Comparison of ENCODE assay signal across 1 cellular context in the genomic region with DNA sequence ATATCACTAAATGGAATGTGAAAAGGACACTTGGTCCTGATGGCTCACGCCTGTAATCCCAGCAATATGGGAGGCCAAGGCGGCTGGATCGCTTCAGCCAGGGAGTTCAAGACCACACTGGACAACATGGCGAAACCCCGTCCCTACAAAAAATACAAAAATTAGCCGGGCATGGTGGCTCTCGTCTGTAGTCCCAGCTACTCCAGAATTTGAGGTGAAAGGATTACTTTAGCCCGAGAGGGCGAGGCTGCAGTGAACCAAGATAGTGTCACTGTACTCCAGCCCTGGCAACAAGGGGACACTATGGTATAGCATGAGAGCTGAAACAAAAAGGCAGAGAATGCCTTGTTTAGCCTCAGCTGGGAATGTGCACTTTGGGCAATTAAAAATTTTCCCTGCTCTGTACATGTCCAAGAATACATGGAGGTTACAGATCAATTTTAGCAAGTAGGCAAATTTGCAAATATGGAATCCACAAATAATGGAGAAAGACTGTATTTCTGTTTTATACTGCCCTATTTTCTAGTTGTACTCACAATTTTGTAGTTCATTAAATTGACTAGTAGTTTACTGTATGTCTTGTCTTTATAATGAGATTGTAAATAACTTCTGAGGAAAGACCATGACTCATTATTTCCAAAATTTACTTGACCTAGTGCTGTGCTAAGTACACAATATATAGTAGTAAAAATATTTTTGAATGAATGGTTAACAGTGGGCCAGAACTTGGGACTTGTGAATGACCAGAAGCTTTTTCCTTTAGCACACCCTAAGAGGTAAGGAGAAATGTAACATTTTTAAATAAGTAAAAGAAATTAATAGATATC.
TF ChIP-seq lines count a peak whose summit lies in the region.

No MANE protein-coding gene starts in this region.

TF ChIP-seq in K562, 482 proteins besides CTCF, POLR2A, EP300 and RAD21 (continued from another document and continues in another):
- TF ChIP-seq MCM3 (IDR thresholded peaks at IDR 0.05) (no peak), RFX1 (IDR thresholded peaks at IDR 0.05) (no peak), COPS2 (conservative IDR thresholded peaks at IDR 0.05) (no peak), HIVEP1 (CRISPR knock-in tag; IDR thresholded peaks at IDR 0.05) (no peak), TAF15 (IDR thresholded peaks at IDR 0.05; ENCODE audit: low read depth, low read length) (no peak), FOXA3 (CRISPR knock-in tag; conservative IDR thresholded peaks at IDR 0.05 in 1 of 2, IDR thresholded peaks at IDR 0.05 in 1 of 2) (0 out of 4 replicates have a peak, but pooled peaks of 1 of the 2 experiments have one; percentile 7), CREBBP (IDR thresholded peaks at IDR 0.05; ENCODE audit: low read depth, low read length) (no peak), NR3C1 (CRISPR knock-in tag; IDR thresholded peaks at IDR 0.05) (no peak), ELF1 (tag; IDR thresholded peaks at IDR 0.05) (no peak), TCF7 (IDR thresholded peaks at IDR 0.05; ENCODE audit: borderline replicate concordance) (no peak), FOXM1 (IDR thresholded peaks at IDR 0.05; ENCODE audit: low read depth) (no peak), FOXM1 (CRISPR knock-in tag; IDR thresholded peaks at IDR 0.05; ENCODE audit: low read depth) (no peak), ZNF354B (CRISPR knock-in tag; IDR thresholded peaks at IDR 0.05) (no peak), TBL1XR1 (IDR thresholded peaks at IDR 0.05; ENCODE audit: low read length in 2 of 2) (no peak), ZFP30 (CRISPR knock-in tag; IDR thresholded peaks at IDR 0.05; ENCODE audit: borderline replicate concordance) (no peak), C11orf30 (IDR thresholded peaks at IDR 0.05; ENCODE audit: low read depth) (peak; percentile 73; the same call in 1 of the 2 replicates), NUFIP1 (IDR thresholded peaks at IDR 0.05; ENCODE audit: partially characterized antibody) (no peak), ZNF668 (CRISPR knock-in tag; IDR thresholded peaks at IDR 0.05) (0 out of 2 replicates have a peak, but pooled peaks have one; percentile 11), NFYB (IDR thresholded peaks at IDR 0.05; ENCODE audit: extremely low read depth, insufficient read length) (no peak), NRF1 (conservative IDR thresholded peaks at IDR 0.05 in 1 of 2, IDR thresholded peaks at IDR 0.05 in 1 of 2) (no peak), POLR2AphosphoS2 (IDR thresholded peaks at IDR 0.05; ENCODE audit: low read length) (no peak), OTX1 (CRISPR knock-in tag; IDR thresholded peaks at IDR 0.05) (no peak), RAD51 (IDR thresholded peaks at IDR 0.05; ENCODE audit: borderline replicate concordance, low read depth) (no peak), CEBPB (tag; IDR thresholded peaks at IDR 0.05) (0 out of 2 replicates have a peak, but pooled peaks have one; percentile 6), EZH2 (IDR thresholded peaks at IDR 0.05; ENCODE audit: borderline replicate concordance, low read depth, low read length) (no peak), HNRNPH1 (optimal IDR thresholded peaks at IDR 0.05; ENCODE audit: low read depth, low read length) (no peak), ZNF347 (CRISPR knock-in tag; IDR thresholded peaks at IDR 0.05; ENCODE audit: low read depth) (no peak), RBM39 (optimal IDR thresholded peaks at IDR 0.05; ENCODE audit: low read depth, low read length) (no peak), PHB (CRISPR knock-in tag; IDR thresholded peaks at IDR 0.05) (no peak), SMARCE1 (IDR thresholded peaks at IDR 0.05) (no peak), RBFOX2 (IDR thresholded peaks at IDR 0.05; ENCODE audit: low read depth, low read length) (no peak), KLF6 (CRISPR knock-in tag; IDR thresholded peaks at IDR 0.05; ENCODE audit: borderline replicate concordance) (no peak), CBX1 (IDR thresholded peaks at IDR 0.05; ENCODE audit: low read depth) (no peak), ZNF589 (CRISPR knock-in tag; IDR thresholded peaks at IDR 0.05; ENCODE audit: low read depth) (no peak), SMAD1 (IDR thresholded peaks at IDR 0.05; ENCODE audit: low read depth, low read length, partially characterized antibody) (no peak)
- TF ChIP-seq, protein P1, sequence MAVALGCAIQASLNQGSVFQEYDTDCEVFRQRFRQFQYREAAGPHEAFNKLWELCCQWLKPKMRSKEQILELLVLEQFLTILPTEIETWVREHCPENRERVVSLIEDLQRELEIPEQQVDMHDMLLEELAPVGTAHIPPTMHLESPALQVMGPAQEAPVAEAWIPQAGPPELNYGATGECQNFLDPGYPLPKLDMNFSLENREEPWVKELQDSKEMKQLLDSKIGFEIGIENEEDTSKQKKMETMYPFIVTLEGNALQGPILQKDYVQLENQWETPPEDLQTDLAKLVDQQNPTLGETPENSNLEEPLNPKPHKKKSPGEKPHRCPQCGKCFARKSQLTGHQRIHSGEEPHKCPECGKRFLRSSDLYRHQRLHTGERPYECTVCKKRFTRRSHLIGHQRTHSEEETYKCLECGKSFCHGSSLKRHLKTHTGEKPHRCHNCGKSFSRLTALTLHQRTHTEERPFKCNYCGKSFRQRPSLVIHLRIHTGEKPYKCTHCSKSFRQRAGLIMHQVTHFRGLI (CRISPR knock-in tag; IDR thresholded peaks at IDR 0.05), result no peak
- TF ChIP-seq, protein P2, sequence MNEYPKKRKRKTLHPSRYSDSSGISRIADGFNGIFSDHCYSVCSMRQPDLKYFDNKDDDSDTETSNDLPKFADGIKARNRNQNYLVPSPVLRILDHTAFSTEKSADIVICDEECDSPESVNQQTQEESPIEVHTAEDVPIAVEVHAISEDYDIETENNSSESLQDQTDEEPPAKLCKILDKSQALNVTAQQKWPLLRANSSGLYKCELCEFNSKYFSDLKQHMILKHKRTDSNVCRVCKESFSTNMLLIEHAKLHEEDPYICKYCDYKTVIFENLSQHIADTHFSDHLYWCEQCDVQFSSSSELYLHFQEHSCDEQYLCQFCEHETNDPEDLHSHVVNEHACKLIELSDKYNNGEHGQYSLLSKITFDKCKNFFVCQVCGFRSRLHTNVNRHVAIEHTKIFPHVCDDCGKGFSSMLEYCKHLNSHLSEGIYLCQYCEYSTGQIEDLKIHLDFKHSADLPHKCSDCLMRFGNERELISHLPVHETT (CRISPR knock-in tag; conservative IDR thresholded peaks at IDR 0.05 in 1 of 2, IDR thresholded peaks at IDR 0.05 in 1 of 2), result no peak
- TF ChIP-seq, protein P3, sequence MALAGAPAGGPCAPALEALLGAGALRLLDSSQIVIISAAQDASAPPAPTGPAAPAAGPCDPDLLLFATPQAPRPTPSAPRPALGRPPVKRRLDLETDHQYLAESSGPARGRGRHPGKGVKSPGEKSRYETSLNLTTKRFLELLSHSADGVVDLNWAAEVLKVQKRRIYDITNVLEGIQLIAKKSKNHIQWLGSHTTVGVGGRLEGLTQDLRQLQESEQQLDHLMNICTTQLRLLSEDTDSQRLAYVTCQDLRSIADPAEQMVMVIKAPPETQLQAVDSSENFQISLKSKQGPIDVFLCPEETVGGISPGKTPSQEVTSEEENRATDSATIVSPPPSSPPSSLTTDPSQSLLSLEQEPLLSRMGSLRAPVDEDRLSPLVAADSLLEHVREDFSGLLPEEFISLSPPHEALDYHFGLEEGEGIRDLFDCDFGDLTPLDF (CRISPR knock-in tag; IDR thresholded peaks at IDR 0.05), result 0 out of 2 replicates have a peak, but pooled peaks have one; percentile 21
- TF ChIP-seq, protein P4, sequence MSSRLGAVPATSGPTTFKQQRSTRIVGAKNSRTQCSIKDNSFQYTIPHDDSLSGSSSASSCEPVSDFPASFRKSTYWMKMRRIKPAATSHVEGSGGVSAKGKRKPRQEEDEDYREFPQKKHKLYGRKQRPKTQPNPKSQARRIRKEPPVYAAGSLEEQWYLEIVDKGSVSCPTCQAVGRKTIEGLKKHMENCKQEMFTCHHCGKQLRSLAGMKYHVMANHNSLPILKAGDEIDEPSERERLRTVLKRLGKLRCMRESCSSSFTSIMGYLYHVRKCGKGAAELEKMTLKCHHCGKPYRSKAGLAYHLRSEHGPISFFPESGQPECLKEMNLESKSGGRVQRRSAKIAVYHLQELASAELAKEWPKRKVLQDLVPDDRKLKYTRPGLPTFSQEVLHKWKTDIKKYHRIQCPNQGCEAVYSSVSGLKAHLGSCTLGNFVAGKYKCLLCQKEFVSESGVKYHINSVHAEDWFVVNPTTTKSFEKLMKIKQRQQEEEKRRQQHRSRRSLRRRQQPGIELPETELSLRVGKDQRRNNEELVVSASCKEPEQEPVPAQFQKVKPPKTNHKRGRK (tag; IDR thresholded peaks at IDR 0.05), result no peak
- TF ChIP-seq, protein P5, sequence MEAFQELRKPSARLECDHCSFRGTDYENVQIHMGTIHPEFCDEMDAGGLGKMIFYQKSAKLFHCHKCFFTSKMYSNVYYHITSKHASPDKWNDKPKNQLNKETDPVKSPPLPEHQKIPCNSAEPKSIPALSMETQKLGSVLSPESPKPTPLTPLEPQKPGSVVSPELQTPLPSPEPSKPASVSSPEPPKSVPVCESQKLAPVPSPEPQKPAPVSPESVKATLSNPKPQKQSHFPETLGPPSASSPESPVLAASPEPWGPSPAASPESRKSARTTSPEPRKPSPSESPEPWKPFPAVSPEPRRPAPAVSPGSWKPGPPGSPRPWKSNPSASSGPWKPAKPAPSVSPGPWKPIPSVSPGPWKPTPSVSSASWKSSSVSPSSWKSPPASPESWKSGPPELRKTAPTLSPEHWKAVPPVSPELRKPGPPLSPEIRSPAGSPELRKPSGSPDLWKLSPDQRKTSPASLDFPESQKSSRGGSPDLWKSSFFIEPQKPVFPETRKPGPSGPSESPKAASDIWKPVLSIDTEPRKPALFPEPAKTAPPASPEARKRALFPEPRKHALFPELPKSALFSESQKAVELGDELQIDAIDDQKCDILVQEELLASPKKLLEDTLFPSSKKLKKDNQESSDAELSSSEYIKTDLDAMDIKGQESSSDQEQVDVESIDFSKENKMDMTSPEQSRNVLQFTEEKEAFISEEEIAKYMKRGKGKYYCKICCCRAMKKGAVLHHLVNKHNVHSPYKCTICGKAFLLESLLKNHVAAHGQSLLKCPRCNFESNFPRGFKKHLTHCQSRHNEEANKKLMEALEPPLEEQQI (IDR thresholded peaks at IDR 0.05), result no peak
- TF ChIP-seq, protein P6, sequence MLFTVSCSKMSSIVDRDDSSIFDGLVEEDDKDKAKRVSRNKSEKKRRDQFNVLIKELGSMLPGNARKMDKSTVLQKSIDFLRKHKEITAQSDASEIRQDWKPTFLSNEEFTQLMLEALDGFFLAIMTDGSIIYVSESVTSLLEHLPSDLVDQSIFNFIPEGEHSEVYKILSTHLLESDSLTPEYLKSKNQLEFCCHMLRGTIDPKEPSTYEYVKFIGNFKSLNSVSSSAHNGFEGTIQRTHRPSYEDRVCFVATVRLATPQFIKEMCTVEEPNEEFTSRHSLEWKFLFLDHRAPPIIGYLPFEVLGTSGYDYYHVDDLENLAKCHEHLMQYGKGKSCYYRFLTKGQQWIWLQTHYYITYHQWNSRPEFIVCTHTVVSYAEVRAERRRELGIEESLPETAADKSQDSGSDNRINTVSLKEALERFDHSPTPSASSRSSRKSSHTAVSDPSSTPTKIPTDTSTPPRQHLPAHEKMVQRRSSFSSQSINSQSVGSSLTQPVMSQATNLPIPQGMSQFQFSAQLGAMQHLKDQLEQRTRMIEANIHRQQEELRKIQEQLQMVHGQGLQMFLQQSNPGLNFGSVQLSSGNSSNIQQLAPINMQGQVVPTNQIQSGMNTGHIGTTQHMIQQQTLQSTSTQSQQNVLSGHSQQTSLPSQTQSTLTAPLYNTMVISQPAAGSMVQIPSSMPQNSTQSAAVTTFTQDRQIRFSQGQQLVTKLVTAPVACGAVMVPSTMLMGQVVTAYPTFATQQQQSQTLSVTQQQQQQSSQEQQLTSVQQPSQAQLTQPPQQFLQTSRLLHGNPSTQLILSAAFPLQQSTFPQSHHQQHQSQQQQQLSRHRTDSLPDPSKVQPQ (CRISPR knock-in tag; IDR thresholded peaks at IDR 0.05; ENCODE audit: borderline replicate concordance), result no peak
- TF ChIP-seq, protein P7, sequence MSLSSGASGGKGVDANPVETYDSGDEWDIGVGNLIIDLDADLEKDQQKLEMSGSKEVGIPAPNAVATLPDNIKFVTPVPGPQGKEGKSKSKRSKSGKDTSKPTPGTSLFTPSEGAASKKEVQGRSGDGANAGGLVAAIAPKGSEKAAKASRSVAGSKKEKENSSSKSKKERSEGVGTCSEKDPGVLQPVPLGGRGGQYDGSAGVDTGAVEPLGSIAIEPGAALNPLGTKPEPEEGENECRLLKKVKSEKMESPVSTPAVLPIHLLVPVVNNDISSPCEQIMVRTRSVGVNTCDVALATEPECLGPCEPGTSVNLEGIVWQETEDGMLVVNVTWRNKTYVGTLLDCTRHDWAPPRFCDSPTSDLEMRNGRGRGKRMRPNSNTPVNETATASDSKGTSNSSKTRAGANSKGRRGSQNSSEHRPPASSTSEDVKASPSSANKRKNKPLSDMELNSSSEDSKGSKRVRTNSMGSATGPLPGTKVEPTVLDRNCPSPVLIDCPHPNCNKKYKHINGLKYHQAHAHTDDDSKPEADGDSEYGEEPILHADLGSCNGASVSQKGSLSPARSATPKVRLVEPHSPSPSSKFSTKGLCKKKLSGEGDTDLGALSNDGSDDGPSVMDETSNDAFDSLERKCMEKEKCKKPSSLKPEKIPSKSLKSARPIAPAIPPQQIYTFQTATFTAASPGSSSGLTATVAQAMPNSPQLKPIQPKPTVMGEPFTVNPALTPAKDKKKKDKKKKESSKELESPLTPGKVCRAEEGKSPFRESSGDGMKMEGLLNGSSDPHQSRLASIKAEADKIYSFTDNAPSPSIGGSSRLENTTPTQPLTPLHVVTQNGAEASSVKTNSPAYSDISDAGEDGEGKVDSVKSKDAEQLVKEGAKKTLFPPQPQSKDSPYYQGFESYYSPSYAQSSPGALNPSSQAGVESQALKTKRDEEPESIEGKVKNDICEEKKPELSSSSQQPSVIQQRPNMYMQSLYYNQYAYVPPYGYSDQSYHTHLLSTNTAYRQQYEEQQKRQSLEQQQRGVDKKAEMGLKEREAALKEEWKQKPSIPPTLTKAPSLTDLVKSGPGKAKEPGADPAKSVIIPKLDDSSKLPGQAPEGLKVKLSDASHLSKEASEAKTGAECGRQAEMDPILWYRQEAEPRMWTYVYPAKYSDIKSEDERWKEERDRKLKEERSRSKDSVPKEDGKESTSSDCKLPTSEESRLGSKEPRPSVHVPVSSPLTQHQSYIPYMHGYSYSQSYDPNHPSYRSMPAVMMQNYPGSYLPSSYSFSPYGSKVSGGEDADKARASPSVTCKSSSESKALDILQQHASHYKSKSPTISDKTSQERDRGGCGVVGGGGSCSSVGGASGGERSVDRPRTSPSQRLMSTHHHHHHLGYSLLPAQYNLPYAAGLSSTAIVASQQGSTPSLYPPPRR (CRISPR knock-in tag; IDR thresholded peaks at IDR 0.05; ENCODE audit: borderline replicate concordance), result no peak
- TF ChIP-seq, protein P8, sequence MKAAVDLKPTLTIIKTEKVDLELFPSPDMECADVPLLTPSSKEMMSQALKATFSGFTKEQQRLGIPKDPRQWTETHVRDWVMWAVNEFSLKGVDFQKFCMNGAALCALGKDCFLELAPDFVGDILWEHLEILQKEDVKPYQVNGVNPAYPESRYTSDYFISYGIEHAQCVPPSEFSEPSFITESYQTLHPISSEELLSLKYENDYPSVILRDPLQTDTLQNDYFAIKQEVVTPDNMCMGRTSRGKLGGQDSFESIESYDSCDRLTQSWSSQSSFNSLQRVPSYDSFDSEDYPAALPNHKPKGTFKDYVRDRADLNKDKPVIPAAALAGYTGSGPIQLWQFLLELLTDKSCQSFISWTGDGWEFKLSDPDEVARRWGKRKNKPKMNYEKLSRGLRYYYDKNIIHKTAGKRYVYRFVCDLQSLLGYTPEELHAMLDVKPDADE (conservative IDR thresholded peaks at IDR 0.05; ENCODE audit: control insufficient read depth, low read depth, low read length), result no peak
- TF ChIP-seq, protein P9, sequence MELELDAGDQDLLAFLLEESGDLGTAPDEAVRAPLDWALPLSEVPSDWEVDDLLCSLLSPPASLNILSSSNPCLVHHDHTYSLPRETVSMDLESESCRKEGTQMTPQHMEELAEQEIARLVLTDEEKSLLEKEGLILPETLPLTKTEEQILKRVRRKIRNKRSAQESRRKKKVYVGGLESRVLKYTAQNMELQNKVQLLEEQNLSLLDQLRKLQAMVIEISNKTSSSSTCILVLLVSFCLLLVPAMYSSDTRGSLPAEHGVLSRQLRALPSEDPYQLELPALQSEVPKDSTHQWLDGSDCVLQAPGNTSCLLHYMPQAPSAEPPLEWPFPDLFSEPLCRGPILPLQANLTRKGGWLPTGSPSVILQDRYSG (tag; conservative IDR thresholded peaks at IDR 0.05; ENCODE audit: low read depth), result no peak
